ENCODE assay signal across 8 cellular contexts in the genomic region with DNA sequence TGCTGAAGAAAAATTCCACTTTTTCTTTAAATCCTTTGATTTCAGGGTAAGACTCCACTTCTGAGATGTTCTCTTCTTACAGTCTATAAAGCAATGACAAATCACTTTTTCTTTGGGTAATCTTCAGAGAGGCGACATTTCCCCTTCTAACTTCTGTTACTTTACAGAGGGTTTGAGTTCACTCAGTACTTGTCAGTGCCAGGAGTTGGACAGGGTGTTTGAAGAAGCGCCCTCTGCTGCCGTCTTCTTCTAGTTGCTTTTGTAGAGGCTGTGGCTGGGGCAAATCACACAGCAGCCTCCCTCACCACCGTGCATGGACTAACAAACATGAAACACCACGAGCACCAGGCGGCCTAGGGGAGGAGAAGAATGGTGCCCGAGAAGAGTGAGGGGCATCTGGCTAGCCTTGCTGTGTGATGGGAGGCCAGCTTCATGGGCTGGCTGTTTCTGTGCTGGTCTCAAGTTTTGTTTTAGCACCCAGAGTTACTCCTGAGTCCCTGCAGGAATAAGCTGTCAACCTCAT. TPM values are rescaled to one million over a fixed set of nuclear protein-coding genes. Genes with fewer than 3 reads are reported as not detected.
DNase-seq lines count a peak whose midpoint lies in the region; ATAC-seq, FAIRE-seq and TF ChIP-seq lines count a peak whose summit lies in the region.

CD80 (minus strand) TSS at position 174 of the 523 bp plus-strand sequence. CDS start 1,886 bp downstream, outside the sequence.

- ATAC-seq in right lobe of liver = peak; percentile 90 to 94 (median 92)

- in situ Hi-C loops in KBM-7 (cut with MboI; ENCODE audit: low pct_unique_long_range_greater_than_20kb, low sequenced_read_pairs) (no loop called here), transverse colon (cut with MboI; ENCODE audit: low pct_ligation_motif_present in 1 of 4, low pct_unique_long_range_greater_than_20kb in 1 of 4, low sequenced_read_pairs in 3 of 4) (no loop called here)

- no peak for FAIRE-seq in bronchial epithelial cell (lab: Jason Lieb, UNC)

- intact Hi-C loops in right lobe of liver (cut with DNase I) (no loop called here), transverse colon (cut with DNase I; ENCODE audit: low total_unique reads) (no loop called here)

- DNase-seq in NCI-H2196 treated with DMSO at 0.1 percent for 48 hours (lab: John Stamatoyannopoulos, UW; ENCODE audit: unreplicated experiment) (peak; percentile 21), NCI-H2196 (lab: John Stamatoyannopoulos, UW; ENCODE audit: unreplicated experiment) (no peak), H4 (ENCODE audit: low spot score) (peak; percentile 50), KBM-7 (peak; percentile 86), T-helper 22 cell (ENCODE audit: low read depth) (peak; percentile 14), bronchial epithelial cell (ENCODE audit: low read depth) (peak; percentile 49), right lobe of liver (peak in 2 of 3 donors; percentile 52 to 62), transverse colon (peak; percentile 77)

- WGBS in right lobe of liver (ENCODE audit: insufficient coverage, low coverage, low lambda C conversion rate, missing lambda C conversion rate) = 11% methylated on average over 5 of the region's 7 CpGs
- WGBS in transverse colon (ENCODE audit: low coverage in 1 of 2), 2 donors = 21% methylated on average over 7 of the region's 7 CpGs; no CpG with 5 or more reads in 1 of the 2 donors

- no peak for TF ChIP-seq EP300 in transverse colon (IDR thresholded peaks at IDR 0.05; ENCODE audit: low read depth)

- TF ChIP-seq CTCF in bronchial epithelial cell (IDR thresholded peaks at IDR 0.05; ENCODE audit: insufficient read depth, low read length, severe bottlenecking) = peak; percentile 54
- peak; percentile 33 to 52 (median 48) for TF ChIP-seq CTCF in right lobe of liver (IDR thresholded peaks at IDR 0.05)
- peak in 4 of 5 experiments; percentile 16 to 33 (median 25) for TF ChIP-seq CTCF in transverse colon (IDR thresholded peaks at IDR 0.05)

- H3K4me3 ChIP-seq in bronchial epithelial cell (ENCODE audit: low read depth, low read length) (no peak within 1 kb of the TSS), right lobe of liver (no peak within 1 kb of the TSS), transverse colon (no peak within 1 kb of the TSS)

- H3K4me1 ChIP-seq in right lobe of liver = peaks cover 0 to 5% (median 0%) of the 10 kb centered on the region in 4 donors
- H3K4me1 ChIP-seq in transverse colon = no peaks in the 10 kb centered on the region

- no peaks in the 10 kb centered on the region for H3K36me3 ChIP-seq in bronchial epithelial cell (ENCODE audit: control insufficient read depth, insufficient read depth, low read length)
- H3K36me3 ChIP-seq in right lobe of liver = no peaks in the 10 kb centered on the region
- H3K36me3 ChIP-seq in transverse colon = no peaks in the 10 kb centered on the region

- H3K27me3 ChIP-seq in bronchial epithelial cell (ENCODE audit: control insufficient read depth, insufficient read depth, low read length) = peaks cover 3% of the 10 kb centered on the region
- H3K27me3 ChIP-seq in right lobe of liver = no peaks in the 10 kb centered on the region
- H3K27me3 ChIP-seq in transverse colon = no peaks in the 10 kb centered on the region

- H3K27ac ChIP-seq in right lobe of liver (no peak within 1 kb of the TSS), transverse colon (no peak within 1 kb of the TSS)

- H3K9me3 ChIP-seq in right lobe of liver = no peaks in the 10 kb centered on the region
- no peaks in the 10 kb centered on the region for H3K9me3 ChIP-seq in transverse colon

- TF ChIP-seq POLR2A in right lobe of liver (IDR thresholded peaks at IDR 0.05) (peak; percentile 11), transverse colon (IDR thresholded peaks at IDR 0.05) (no peak)

RNA-seq across cellular contexts. Expression of gene CD80, which starts in this region (rescaled TPM):
- not detected in 2 replicates for total RNA-seq in H4 (2014; rRNA removed; shearing (Covaris generic))
- total RNA-seq in bronchial epithelial cell (not detected in 2 replicates), right lobe of liver (1 to 10 TPM in 2 of 6 experiments, under 1 TPM in 4; 0.26 to 1.3 (median 0.51) TPM), transverse colon (10 to 100 TPM in 1 of 4 donors, 1 to 10 TPM in 1, not detected in 2; 2.4 to 13.8 TPM)

Comparison
In these comparisons a context has a peak if more than half of its experiments do, and no peak if none do; other contexts are left out.
1. Peak in DNase-seq in H4; RNA of the gene not detected or under 1 TPM.
2. Peak in DNase-seq in bronchial epithelial cell; RNA of the gene not detected or under 1 TPM.